In the genomic region with DNA sequence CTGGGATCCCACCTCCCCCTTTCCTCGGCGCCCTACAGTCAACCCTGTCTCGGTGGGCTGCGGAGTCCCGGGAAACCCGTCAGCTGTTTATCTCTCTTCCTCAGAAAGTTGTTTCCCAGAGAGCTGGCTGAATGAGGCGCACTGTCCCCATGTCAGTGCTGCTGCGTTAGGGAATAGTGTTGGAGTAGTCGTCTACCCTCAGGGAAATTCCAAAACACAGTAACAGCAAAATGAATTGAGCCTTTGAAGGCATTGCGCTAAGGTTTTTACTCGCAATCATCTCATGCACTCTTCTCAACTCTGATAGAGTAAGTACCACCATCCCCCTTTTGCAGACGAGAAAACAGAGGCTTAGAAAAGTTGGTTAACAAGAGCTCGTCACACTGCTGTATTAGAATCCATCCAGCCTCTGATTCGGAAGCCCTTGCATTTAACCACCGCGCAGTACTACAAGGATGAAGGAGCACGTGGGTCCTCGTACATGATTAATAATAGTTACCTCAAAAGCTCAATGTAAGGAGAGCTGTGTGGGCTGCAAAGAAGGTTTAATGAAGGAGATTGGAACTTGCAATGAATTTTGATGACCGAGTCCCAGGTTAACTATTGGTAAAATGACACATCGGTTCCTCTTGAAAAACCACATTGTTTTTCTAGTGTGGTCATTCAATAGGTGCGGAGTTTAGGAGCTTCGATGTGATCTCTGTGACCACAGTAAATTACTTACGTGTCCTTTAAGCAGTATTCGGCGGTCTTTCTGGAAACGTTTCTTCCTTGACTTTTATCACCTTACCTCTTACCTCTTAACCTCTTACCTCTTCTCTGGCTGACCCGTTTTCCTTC, we compare ENCODE assay signal across 1 cellular context.
A peak's percentile ranks its signal among the peaks of the same experiment; 100 is the strongest.
TF ChIP-seq lines count a peak whose summit lies in the region.

No MANE protein-coding gene starts in this region.

TF ChIP-seq in HepG2, 621 proteins besides CTCF, POLR2A, EP300 and RAD21 (continued from another document and continues in another):
- TF ChIP-seq, protein P1, sequence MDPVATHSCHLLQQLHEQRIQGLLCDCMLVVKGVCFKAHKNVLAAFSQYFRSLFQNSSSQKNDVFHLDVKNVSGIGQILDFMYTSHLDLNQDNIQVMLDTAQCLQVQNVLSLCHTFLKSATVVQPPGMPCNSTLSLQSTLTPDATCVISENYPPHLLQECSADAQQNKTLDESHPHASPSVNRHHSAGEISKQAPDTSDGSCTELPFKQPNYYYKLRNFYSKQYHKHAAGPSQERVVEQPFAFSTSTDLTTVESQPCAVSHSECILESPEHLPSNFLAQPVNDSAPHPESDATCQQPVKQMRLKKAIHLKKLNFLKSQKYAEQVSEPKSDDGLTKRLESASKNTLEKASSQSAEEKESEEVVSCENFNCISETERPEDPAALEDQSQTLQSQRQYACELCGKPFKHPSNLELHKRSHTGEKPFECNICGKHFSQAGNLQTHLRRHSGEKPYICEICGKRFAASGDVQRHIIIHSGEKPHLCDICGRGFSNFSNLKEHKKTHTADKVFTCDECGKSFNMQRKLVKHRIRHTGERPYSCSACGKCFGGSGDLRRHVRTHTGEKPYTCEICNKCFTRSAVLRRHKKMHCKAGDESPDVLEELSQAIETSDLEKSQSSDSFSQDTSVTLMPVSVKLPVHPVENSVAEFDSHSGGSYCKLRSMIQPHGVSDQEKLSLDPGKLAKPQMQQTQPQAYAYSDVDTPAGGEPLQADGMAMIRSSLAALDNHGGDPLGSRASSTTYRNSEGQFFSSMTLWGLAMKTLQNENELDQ (CRISPR knock-in tag; IDR thresholded peaks at IDR 0.05; ENCODE audit: borderline replicate concordance): no peak
- TF ChIP-seq ZNF253 (CRISPR knock-in tag; IDR thresholded peaks at IDR 0.05; ENCODE audit: borderline replicate concordance): no peak
- TF ChIP-seq, protein P2, sequence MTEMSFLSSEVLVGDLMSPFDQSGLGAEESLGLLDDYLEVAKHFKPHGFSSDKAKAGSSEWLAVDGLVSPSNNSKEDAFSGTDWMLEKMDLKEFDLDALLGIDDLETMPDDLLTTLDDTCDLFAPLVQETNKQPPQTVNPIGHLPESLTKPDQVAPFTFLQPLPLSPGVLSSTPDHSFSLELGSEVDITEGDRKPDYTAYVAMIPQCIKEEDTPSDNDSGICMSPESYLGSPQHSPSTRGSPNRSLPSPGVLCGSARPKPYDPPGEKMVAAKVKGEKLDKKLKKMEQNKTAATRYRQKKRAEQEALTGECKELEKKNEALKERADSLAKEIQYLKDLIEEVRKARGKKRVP (CRISPR knock-in tag; IDR thresholded peaks at IDR 0.05): peak in 1 of 2 experiments; percentile 13; a peak in 1 of 4 replicates
- no peak for TF ChIP-seq ZNF510 (CRISPR knock-in tag; IDR thresholded peaks at IDR 0.05; ENCODE audit: low read depth)
- TF ChIP-seq, protein P3, sequence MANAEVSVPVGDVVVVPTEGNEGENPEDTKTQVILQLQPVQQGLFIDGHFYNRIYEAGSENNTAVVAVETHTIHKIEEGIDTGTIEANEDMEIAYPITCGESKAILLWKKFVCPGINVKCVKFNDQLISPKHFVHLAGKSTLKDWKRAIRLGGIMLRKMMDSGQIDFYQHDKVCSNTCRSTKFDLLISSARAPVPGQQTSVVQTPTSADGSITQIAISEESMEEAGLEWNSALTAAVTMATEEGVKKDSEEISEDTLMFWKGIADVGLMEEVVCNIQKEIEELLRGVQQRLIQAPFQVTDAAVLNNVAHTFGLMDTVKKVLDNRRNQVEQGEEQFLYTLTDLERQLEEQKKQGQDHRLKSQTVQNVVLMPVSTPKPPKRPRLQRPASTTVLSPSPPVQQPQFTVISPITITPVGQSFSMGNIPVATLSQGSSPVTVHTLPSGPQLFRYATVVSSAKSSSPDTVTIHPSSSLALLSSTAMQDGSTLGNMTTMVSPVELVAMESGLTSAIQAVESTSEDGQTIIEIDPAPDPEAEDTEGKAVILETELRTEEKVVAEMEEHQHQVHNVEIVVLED (CRISPR knock-in tag; IDR thresholded peaks at IDR 0.05; ENCODE audit: borderline replicate concordance): no peak
- 0 out of 2 replicates have a peak, but pooled peaks have one; percentile 33 for TF ChIP-seq ZSCAN29 (CRISPR knock-in tag; conservative IDR thresholded peaks at IDR 0.05)
- no peak for TF ChIP-seq ZNF124 (CRISPR knock-in tag; IDR thresholded peaks at IDR 0.05)
- TF ChIP-seq, protein P4, sequence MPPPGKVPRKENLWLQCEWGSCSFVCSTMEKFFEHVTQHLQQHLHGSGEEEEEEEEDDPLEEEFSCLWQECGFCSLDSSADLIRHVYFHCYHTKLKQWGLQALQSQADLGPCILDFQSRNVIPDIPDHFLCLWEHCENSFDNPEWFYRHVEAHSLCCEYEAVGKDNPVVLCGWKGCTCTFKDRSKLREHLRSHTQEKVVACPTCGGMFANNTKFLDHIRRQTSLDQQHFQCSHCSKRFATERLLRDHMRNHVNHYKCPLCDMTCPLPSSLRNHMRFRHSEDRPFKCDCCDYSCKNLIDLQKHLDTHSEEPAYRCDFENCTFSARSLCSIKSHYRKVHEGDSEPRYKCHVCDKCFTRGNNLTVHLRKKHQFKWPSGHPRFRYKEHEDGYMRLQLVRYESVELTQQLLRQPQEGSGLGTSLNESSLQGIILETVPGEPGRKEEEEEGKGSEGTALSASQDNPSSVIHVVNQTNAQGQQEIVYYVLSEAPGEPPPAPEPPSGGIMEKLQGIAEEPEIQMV (CRISPR knock-in tag; IDR thresholded peaks at IDR 0.05; ENCODE audit: low read depth): peak; percentile 32; the same call in 1 of the 2 replicates
- TF ChIP-seq ZNF629 (CRISPR knock-in tag; conservative IDR thresholded peaks at IDR 0.05): peak; percentile 56
- peak; percentile 10 for TF ChIP-seq XRCC5 (optimal IDR thresholded peaks at IDR 0.05; ENCODE audit: low read length)
- TF ChIP-seq ZNF615 (CRISPR knock-in tag; IDR thresholded peaks at IDR 0.05; ENCODE audit: borderline replicate concordance): no peak
- TF ChIP-seq JUNB (CRISPR knock-in tag; IDR thresholded peaks at IDR 0.05; ENCODE audit: borderline replicate concordance): no peak
- TF ChIP-seq, protein P5, sequence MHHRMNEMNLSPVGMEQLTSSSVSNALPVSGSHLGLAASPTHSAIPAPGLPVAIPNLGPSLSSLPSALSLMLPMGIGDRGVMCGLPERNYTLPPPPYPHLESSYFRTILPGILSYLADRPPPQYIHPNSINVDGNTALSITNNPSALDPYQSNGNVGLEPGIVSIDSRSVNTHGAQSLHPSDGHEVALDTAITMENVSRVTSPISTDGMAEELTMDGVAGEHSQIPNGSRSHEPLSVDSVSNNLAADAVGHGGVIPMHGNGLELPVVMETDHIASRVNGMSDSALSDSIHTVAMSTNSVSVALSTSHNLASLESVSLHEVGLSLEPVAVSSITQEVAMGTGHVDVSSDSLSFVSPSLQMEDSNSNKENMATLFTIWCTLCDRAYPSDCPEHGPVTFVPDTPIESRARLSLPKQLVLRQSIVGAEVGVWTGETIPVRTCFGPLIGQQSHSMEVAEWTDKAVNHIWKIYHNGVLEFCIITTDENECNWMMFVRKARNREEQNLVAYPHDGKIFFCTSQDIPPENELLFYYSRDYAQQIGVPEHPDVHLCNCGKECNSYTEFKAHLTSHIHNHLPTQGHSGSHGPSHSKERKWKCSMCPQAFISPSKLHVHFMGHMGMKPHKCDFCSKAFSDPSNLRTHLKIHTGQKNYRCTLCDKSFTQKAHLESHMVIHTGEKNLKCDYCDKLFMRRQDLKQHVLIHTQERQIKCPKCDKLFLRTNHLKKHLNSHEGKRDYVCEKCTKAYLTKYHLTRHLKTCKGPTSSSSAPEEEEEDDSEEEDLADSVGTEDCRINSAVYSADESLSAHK (CRISPR knock-in tag; IDR thresholded peaks at IDR 0.05; ENCODE audit: borderline replicate concordance): no peak
- TF ChIP-seq CENPT (CRISPR knock-in tag; IDR thresholded peaks at IDR 0.05; ENCODE audit: low read depth): no peak
- TF ChIP-seq SRF (IDR thresholded peaks at IDR 0.05; ENCODE audit: low read depth, low read length): no peak
- peak; percentile 20; the same call in 1 of the 2 replicates for TF ChIP-seq DMAP1 (CRISPR knock-in tag; IDR thresholded peaks at IDR 0.05)
- TF ChIP-seq STAG1 (CRISPR knock-in tag; IDR thresholded peaks at IDR 0.05): 0 out of 2 replicates have a peak, but pooled peaks have one; percentile 2
- peak; percentile 10; the same call in 1 of the 2 replicates for TF ChIP-seq ZNF12 (CRISPR knock-in tag; IDR thresholded peaks at IDR 0.05)
- TF ChIP-seq ZNF234 (CRISPR knock-in tag; conservative IDR thresholded peaks at IDR 0.05): no peak
- TF ChIP-seq ZNF674 (CRISPR knock-in tag; IDR thresholded peaks at IDR 0.05; ENCODE audit: low read depth): no peak
- TF ChIP-seq, protein P6, sequence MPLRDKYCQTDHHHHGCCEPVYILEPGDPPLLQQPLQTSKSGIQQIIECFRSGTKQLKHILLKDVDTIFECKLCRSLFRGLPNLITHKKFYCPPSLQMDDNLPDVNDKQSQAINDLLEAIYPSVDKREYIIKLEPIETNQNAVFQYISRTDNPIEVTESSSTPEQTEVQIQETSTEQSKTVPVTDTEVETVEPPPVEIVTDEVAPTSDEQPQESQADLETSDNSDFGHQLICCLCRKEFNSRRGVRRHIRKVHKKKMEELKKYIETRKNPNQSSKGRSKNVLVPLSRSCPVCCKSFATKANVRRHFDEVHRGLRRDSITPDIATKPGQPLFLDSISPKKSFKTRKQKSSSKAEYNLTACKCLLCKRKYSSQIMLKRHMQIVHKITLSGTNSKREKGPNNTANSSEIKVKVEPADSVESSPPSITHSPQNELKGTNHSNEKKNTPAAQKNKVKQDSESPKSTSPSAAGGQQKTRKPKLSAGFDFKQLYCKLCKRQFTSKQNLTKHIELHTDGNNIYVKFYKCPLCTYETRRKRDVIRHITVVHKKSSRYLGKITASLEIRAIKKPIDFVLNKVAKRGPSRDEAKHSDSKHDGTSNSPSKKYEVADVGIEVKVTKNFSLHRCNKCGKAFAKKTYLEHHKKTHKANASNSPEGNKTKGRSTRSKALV (CRISPR knock-in tag; IDR thresholded peaks at IDR 0.05): no peak
- TF ChIP-seq, protein P7, sequence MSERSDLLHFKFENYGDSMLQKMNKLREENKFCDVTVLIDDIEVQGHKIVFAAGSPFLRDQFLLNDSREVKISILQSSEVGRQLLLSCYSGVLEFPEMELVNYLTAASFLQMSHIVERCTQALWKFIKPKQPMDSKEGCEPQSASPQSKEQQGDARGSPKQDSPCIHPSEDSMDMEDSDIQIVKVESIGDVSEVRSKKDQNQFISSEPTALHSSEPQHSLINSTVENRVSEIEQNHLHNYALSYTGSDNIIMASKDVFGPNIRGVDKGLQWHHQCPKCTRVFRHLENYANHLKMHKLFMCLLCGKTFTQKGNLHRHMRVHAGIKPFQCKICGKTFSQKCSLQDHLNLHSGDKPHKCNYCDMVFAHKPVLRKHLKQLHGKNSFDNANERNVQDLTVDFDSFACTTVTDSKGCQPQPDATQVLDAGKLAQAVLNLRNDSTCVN (CRISPR knock-in tag; IDR thresholded peaks at IDR 0.05; ENCODE audit: borderline replicate concordance): 0 out of 2 replicates have a peak, but pooled peaks have one; percentile 47
- TF ChIP-seq REPIN1 (CRISPR knock-in tag; IDR thresholded peaks at IDR 0.05; ENCODE audit: borderline replicate concordance, low read depth): no peak
- no peak for TF ChIP-seq ZFP36 (IDR thresholded peaks at IDR 0.05; ENCODE audit: borderline replicate concordance, low read depth, low read length, partially characterized antibody)
- TF ChIP-seq ZNF552 (CRISPR knock-in tag; IDR thresholded peaks at IDR 0.05; ENCODE audit: borderline replicate concordance): no peak
- no peak for TF ChIP-seq HOXA7 (CRISPR knock-in tag; IDR thresholded peaks at IDR 0.05)
- TF ChIP-seq RARG (CRISPR knock-in tag; IDR thresholded peaks at IDR 0.05; ENCODE audit: low read depth): no peak
- no peak for TF ChIP-seq GTF3A (CRISPR knock-in tag; conservative IDR thresholded peaks at IDR 0.05)
- no peak for TF ChIP-seq NFE2L2 (IDR thresholded peaks at IDR 0.05; ENCODE audit: low read length)
- TF ChIP-seq LCORL (IDR thresholded peaks at IDR 0.05): no peak
- TF ChIP-seq LCORL (CRISPR knock-in tag; IDR thresholded peaks at IDR 0.05): no peak
- no peak for TF ChIP-seq MIXL1 (CRISPR knock-in tag; IDR thresholded peaks at IDR 0.05)
- TF ChIP-seq MAF1 (CRISPR knock-in tag; IDR thresholded peaks at IDR 0.05; ENCODE audit: borderline replicate concordance): no peak
- TF ChIP-seq, protein P8, sequence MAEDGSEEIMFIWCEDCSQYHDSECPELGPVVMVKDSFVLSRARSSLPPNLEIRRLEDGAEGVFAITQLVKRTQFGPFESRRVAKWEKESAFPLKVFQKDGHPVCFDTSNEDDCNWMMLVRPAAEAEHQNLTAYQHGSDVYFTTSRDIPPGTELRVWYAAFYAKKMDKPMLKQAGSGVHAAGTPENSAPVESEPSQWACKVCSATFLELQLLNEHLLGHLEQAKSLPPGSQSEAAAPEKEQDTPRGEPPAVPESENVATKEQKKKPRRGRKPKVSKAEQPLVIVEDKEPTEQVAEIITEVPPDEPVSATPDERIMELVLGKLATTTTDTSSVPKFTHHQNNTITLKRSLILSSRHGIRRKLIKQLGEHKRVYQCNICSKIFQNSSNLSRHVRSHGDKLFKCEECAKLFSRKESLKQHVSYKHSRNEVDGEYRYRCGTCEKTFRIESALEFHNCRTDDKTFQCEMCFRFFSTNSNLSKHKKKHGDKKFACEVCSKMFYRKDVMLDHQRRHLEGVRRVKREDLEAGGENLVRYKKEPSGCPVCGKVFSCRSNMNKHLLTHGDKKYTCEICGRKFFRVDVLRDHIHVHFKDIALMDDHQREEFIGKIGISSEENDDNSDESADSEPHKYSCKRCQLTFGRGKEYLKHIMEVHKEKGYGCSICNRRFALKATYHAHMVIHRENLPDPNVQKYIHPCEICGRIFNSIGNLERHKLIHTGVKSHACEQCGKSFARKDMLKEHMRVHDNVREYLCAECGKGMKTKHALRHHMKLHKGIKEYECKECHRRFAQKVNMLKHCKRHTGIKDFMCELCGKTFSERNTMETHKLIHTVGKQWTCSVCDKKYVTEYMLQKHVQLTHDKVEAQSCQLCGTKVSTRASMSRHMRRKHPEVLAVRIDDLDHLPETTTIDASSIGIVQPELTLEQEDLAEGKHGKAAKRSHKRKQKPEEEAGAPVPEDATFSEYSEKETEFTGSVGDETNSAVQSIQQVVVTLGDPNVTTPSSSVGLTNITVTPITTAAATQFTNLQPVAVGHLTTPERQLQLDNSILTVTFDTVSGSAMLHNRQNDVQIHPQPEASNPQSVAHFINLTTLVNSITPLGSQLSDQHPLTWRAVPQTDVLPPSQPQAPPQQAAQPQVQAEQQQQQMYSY (CRISPR knock-in tag; IDR thresholded peaks at IDR 0.05): no peak
- 0 out of 2 replicates have a peak, but pooled peaks have one; percentile 32 for TF ChIP-seq ZSCAN22 (CRISPR knock-in tag; IDR thresholded peaks at IDR 0.05)
- no peak for TF ChIP-seq RXRA (CRISPR knock-in tag; IDR thresholded peaks at IDR 0.05)
- no peak; the same call in 1 of the 2 replicates for TF ChIP-seq NAIF1 (CRISPR knock-in tag; IDR thresholded peaks at IDR 0.05; ENCODE audit: borderline replicate concordance)
- TF ChIP-seq, protein P9, sequence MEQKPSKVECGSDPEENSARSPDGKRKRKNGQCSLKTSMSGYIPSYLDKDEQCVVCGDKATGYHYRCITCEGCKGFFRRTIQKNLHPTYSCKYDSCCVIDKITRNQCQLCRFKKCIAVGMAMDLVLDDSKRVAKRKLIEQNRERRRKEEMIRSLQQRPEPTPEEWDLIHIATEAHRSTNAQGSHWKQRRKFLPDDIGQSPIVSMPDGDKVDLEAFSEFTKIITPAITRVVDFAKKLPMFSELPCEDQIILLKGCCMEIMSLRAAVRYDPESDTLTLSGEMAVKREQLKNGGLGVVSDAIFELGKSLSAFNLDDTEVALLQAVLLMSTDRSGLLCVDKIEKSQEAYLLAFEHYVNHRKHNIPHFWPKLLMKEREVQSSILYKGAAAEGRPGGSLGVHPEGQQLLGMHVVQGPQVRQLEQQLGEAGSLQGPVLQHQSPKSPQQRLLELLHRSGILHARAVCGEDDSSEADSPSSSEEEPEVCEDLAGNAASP (CRISPR knock-in tag; IDR thresholded peaks at IDR 0.05; ENCODE audit: borderline replicate concordance): peak; percentile 50; the same call in 1 of the 2 replicates
